18 cellular contexts compared by ENCODE assay signal in the genomic region with DNA sequence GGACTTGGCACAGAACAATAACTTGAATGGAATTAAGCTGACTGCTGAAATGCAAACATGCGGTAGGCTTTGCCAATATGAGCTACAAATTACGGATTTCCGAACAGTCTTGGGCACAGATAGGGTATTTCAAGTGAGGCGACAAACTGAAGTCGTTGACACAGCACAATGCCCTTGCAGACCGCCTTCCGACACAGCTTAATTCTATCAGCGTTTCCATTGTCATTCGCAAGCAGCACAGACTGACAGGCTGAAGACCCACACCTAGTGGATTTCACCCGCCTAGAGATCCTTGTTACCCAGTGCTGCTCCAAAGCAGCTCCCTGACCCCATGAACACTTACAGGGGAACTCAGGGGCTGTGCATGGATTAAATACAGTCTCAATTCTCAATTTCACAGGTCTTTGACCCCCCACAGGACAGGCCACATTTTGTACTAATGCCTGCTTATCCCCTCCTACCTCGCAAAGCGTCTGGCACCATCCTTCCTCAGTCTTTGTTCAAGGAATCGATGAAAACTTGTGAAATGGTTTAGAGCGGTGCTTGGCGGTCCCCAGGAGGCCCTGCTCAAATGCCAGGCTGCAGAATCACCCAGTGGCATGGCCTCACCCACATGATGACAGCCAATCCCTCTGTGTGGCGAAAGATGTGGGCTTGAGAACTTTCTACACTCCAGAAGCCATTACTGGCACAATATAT. TPM values are rescaled to one million over a fixed set of nuclear protein-coding genes. Genes with fewer than 3 reads are reported as not detected.
"Had no signal": no experiment of that assay in that cellular context is flagged by ENCODE, and none has a peak within 500 bp of the region (broad histone marks: within the 10 kb centered on the region; RNA-seq: fewer than 3 reads in every experiment).

No MANE protein-coding gene starts in this region.

- H3K27ac Mint-ChIP-seq: activated naive CD4-positive, alpha-beta T cell treated with anti-CD3 and anti-CD28 coated beads, Interleukin-2, amount 10 ng/mL, durations not matched to agents 7 days and 5 days; mesothelial cell of epicardium had no signal

- H3K9me3 ChIP-seq: ascending aorta, heart right ventricle, ovary, transverse colon had no signal

- H3K27me3 ChIP-seq: ascending aorta, heart right ventricle, ovary, transverse colon had no signal

- DNase-seq: activated CD4-positive, alpha-beta T cell treated with anti-CD3 and anti-CD28 coated beads for 1 hour; activated CD4-positive, alpha-beta T cell treated with anti-CD3 and anti-CD28 coated beads, Interleukin-2, amount 50 U/mL, for 4 hours; activated naive CD4-positive, alpha-beta T cell treated with anti-CD3 and anti-CD28 coated beads, Interleukin-2, amount 10 ng/mL, durations not matched to agents 7 days and 5 days; activated T-cell treated with anti-CD3 and anti-CD28 coated beads, Interleukin-2, amount 50 U/mL, for 1 hour; dermis blood vessel endothelial cell; heart right ventricle; ovary; stimulated activated CD4-positive, alpha-beta T cell treated with anti-CD3 and anti-CD28 coated beads, Interleukin-15, amount 100 ng/mL, for 24 hours; stimulated activated CD4-positive, alpha-beta T cell treated with anti-CD3 and anti-CD28 coated beads, Interleukin-4, amount 100 ng/mL, for 1 hour; stimulated activated naive CD4-positive, alpha-beta T cell treated with Interleukin-2 at 50 U/mL for 16 hours; substantia nigra; T-helper 1 cell; T1000; transverse colon had no signal

- H3K9me3 Mint-ChIP-seq: activated naive CD4-positive, alpha-beta T cell treated with anti-CD3 and anti-CD28 coated beads, Interleukin-2, amount 10 ng/mL, durations not matched to agents 7 days and 5 days; mesothelial cell of epicardium had no signal

- H3K4me3 Mint-ChIP-seq: activated naive CD4-positive, alpha-beta T cell treated with anti-CD3 and anti-CD28 coated beads, Interleukin-2, amount 10 ng/mL, durations not matched to agents 7 days and 5 days; mesothelial cell of epicardium; neural crest cell had no signal

- H3K4me3 ChIP-seq: ascending aorta, heart right ventricle, ovary, SK-N-MC, transverse colon had no signal

- H3K36me3 Mint-ChIP-seq: activated naive CD4-positive, alpha-beta T cell treated with anti-CD3 and anti-CD28 coated beads, Interleukin-2, amount 10 ng/mL, durations not matched to agents 7 days and 5 days; mesothelial cell of epicardium had no signal

- H3K27ac ChIP-seq: ascending aorta, ovary, SK-N-MC, transverse colon had no signal

- H3K36me3 ChIP-seq: ascending aorta, ovary, transverse colon had no signal

RNA-seq across cellular contexts. Expression of a gene that starts 34.5 kb away (rescaled TPM):
- total RNA-seq: ascending aorta had no signal
